Comparison of ENCODE assay signal across 7 cellular contexts in the genomic region with DNA sequence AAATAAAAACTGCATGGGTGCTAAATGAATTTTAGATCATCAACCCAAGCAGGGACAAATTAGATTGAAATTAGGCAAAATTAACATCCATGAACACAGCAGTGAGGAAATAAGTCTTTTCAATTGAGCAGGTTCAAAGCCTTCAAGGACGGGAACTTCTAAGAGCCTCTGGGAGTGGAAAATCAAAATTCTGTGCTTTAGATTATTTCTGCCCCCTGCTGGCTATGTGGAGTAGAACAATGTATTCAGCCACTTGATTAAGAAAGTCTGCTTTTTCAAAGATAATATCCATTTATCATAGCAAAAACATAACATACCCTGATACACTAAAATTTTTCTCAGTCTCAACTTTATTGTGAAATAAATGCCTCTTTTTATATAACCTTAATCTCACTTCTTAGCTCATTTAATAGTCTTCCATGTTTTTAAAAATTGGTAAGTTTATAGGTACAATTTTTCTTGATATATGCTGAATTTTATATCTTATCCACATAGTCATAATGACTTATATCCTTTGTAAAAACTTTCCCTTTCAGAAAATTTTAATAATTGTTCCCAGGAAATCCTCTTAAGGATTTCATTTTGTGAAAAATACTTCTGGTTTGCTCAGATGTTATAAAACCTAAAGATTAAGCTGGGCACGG. TPM values are rescaled to one million over a fixed set of nuclear protein-coding genes. Genes with fewer than 3 reads are reported as not detected.
DNase-seq lines count a peak whose midpoint lies in the region; ATAC-seq and TF ChIP-seq lines count a peak whose summit lies in the region.

No MANE protein-coding gene starts in this region.

- no peaks in the 10 kb centered on the region for H3K4me1 ChIP-seq in SJSA1 (replicated peaks)
- H3K4me1 ChIP-seq in body of pancreas: peaks cover 3% of the 10 kb centered on the region

- H3K27ac ChIP-seq in SJSA1 (no peak overlapping the region), body of pancreas (no peak overlapping the region)

- intact Hi-C loops in body of pancreas (cut with DNase I): loop anchor here (10.0 kb wide), 1 partner anchor 315 kb away; the partner anchor contains the start of gene PITPNC1

- H3K4me3 ChIP-seq in SJSA1 (no peak overlapping the region), body of pancreas (no peak overlapping the region)

- no peak for TF ChIP-seq POLR2A in body of pancreas (IDR thresholded peaks at IDR 0.05)

- peak; percentile 80 for ATAC-seq in body of pancreas

- H3K27me3 ChIP-seq in SJSA1 (replicated peaks) (no peaks in the 10 kb centered on the region), body of pancreas (no peaks in the 10 kb centered on the region)

- TF ChIP-seq CTCF in GM12801 (IDR thresholded peaks at IDR 0.05; ENCODE audit: extremely low read depth, insufficient read length) (peak; percentile 6), body of pancreas (IDR thresholded peaks at IDR 0.05) (peak; percentile 66 to 86 (median 77))

- WGBS in body of pancreas, 2 donors: 26 to 36% methylated on average over 2 of the region's 2 CpGs

- DNase-seq in NCI-H1105 (lab: John Stamatoyannopoulos, UW): peak; percentile 56
- DNase-seq in SJSA1 (ENCODE audit: low read depth in 1 of 2, low spot score in 2 of 2): peak; percentile 41 to 56
- DNase-seq in body of pancreas: peak; percentile 62 to 76 (median 64)
- peak; percentile 72 for DNase-seq in iPS-NIHi7 (ENCODE audit: extremely low spot score)
- peak; percentile 9 to 20 for DNase-seq in stimulated activated CD4-positive, alpha-beta T cell treated with anti-CD3 and anti-CD28 coated beads, Interleukin-1b, Interleukin-23, amount 100 ng/mL, for 1 hour (ENCODE audit: low read depth in 2 of 2)
- DNase-seq in NCI-H1048 (lab: John Stamatoyannopoulos, UW): no peak

- H3K36me3 ChIP-seq in SJSA1 (no peaks in the 10 kb centered on the region), body of pancreas (replicated peaks in 1 of 2; ENCODE audit: insufficient read depth in 1 of 2, low read depth in 2 of 2) (no peaks in the 10 kb centered on the region)

- H3K9me3 ChIP-seq in SJSA1 (replicated peaks) (no peaks in the 10 kb centered on the region), body of pancreas (no peaks in the 10 kb centered on the region)

RNA-seq across cellular contexts. Expression of gene NOL11, which starts 28.1 kb away (rescaled TPM):
- 71.9 and 93.7 TPM in 2 replicates for total RNA-seq in SJSA1 (2014; rRNA removed; shearing (Covaris generic))
- total RNA-seq in body of pancreas: 10 to 100 TPM; 15.0 to 15.8 TPM
